24 cellular contexts compared by ENCODE assay signal in the genomic region with DNA sequence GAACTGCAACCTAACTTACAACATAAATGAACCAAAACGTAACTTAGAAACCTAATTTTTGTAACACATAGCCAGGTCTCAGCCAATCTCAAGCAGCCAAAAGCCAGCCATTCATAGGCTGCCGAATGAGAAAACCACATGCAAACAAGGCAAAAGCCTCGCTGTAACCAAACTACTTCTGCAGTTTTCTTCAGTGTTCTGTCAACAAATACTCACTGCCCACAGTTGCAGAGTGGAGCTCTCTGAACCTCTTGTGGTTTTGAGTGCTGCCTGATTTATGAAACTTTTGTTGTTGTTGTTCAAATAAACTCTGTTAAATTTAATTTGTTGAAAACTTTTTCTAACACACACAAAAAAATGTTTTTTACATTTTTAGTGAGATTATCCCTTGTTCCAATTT.
A peak's percentile ranks its signal among the peaks of the same experiment; 100 is the strongest.
DNase-seq lines count a peak whose midpoint lies in the region; ATAC-seq and TF ChIP-seq lines count a peak whose summit lies in the region.
"Had no signal": no experiment of that assay in that cellular context is flagged by ENCODE, and none has a peak within 500 bp of the region (broad histone marks: within the 10 kb centered on the region; RNA-seq: fewer than 3 reads in every experiment).

No MANE protein-coding gene starts in this region.

- H3K4me3 ChIP-seq in left lung (no peak overlapping the region), endodermal cell (ENCODE audit: low read length) (no peak overlapping the region)
- H3K4me3 ChIP-seq: GM23338, pancreas, right lobe of liver had no signal

- no peak overlapping the region for H3K4me3 Mint-ChIP-seq in endodermal cell
- H3K4me3 Mint-ChIP-seq: activated CD8-positive, alpha-beta T cell treated with anti-CD3 and anti-CD28 coated beads, Interleukin-2, amount 10 ng/mL, durations not matched to agents 7 days and 5 days; activated naive CD4-positive, alpha-beta T cell treated with anti-CD3 and anti-CD28 coated beads for 36 hours; GM23338; memory B cell; natural killer cell had no signal

- H3K36me3 Mint-ChIP-seq in endodermal cell (ENCODE audit: low read depth), result no peaks in the 10 kb centered on the region
- H3K36me3 Mint-ChIP-seq: memory B cell, natural killer cell had no signal

- no peaks in the 10 kb centered on the region for H3K27me3 ChIP-seq in left lung
- no peaks in the 10 kb centered on the region for H3K27me3 ChIP-seq in endodermal cell (ENCODE audit: control insufficient read depth, insufficient read depth, low read length, poor library complexity, severe bottlenecking)
- H3K27me3 ChIP-seq: pancreas, right lobe of liver had no signal

- peak; percentile 30 for DNase-seq in LHCN-M2 (ENCODE audit: low read depth)
- DNase-seq in left lung, result no peak
- no peak for DNase-seq in T1000 (lab: John Stamatoyannopoulos, UW)
- no peak for DNase-seq in HCEC 1CT
- DNase-seq in endodermal cell, result no peak
- DNase-seq: activated CD8-positive, alpha-beta T cell treated with anti-CD3 and anti-CD28 coated beads, Interleukin-2, amount 10 ng/mL, durations not matched to agents 7 days and 5 days; activated naive CD4-positive, alpha-beta T cell treated with anti-CD3 and anti-CD28 coated beads for 36 hours; activated T-cell treated with anti-CD3 and anti-CD28 coated beads, Interleukin-2, amount 50 U/mL, for 1 hour; caudate nucleus; dermis blood vessel endothelial cell; foreskin melanocyte; Kasumi-1; natural killer cell; NCI-H2107; NCI-H524; pancreas; right lobe of liver; stimulated activated CD4-positive, alpha-beta T cell treated with anti-CD3 and anti-CD28 coated beads, Interleukin-15, amount 100 ng/mL, for 24 hours had no signal

- no peaks in the 10 kb centered on the region for H3K27me3 Mint-ChIP-seq in endodermal cell (ENCODE audit: insufficient read depth)

- no peak overlapping the region for H3K9ac ChIP-seq in endodermal cell (ENCODE audit: extremely low read depth, low read length, poor library complexity, severe bottlenecking)

- TF ChIP-seq CTCF in left lung (IDR thresholded peaks at IDR 0.05) (no peak), endodermal cell (conservative IDR thresholded peaks at IDR 0.05) (no peak)

- ATAC-seq in GM18502 (IDR thresholded peaks at IDR 0.05; ENCODE audit: poor library complexity, unreplicated experiment), result peak; percentile 80
- peak; percentile 56 for ATAC-seq in GM21529 (IDR thresholded peaks at IDR 0.05; ENCODE audit: unreplicated experiment)
- peak; percentile 89 for ATAC-seq in left lung
- no peak for ATAC-seq in GM21737 (IDR thresholded peaks at IDR 0.05; ENCODE audit: unreplicated experiment)
- ATAC-seq: activated CD4-positive, CD25-positive, alpha-beta regulatory T cell treated with anti-CD3 and anti-CD28 coated beads, Interleukin-2, amount 50 U/mL, for 24 hours; activated CD8-positive, alpha-beta T cell treated with anti-CD3 and anti-CD28 coated beads, Interleukin-2, amount 10 ng/mL, durations not matched to agents 7 days and 5 days; GM23338; natural killer cell; pancreas; right lobe of liver had no signal

- H3K36me3 ChIP-seq in left lung, result no peaks in the 10 kb centered on the region
- H3K36me3 ChIP-seq in endodermal cell (ENCODE audit: control insufficient read depth, insufficient read depth, low read length), result no peaks in the 10 kb centered on the region
- H3K36me3 ChIP-seq: pancreas, right lobe of liver had no signal

- intact Hi-C loops in left lung (cut with DNase I), result no loop called here

- no peaks in the 10 kb centered on the region for H3K9me3 ChIP-seq in left lung
- no peaks in the 10 kb centered on the region for H3K9me3 ChIP-seq in endodermal cell (ENCODE audit: control insufficient read depth, low read length)
- H3K9me3 ChIP-seq: pancreas, right lobe of liver had no signal

- WGBS in endodermal cell (ENCODE audit: insufficient coverage in 1 of 2, insufficient read length in 1 of 2), 2 experiments, result 86 to 89% methylated on average over 3 of the region's 3 CpGs

- no peaks in the 10 kb centered on the region for H3K9me3 Mint-ChIP-seq in endodermal cell
- H3K9me3 Mint-ChIP-seq: activated naive CD4-positive, alpha-beta T cell treated with anti-CD3 and anti-CD28 coated beads for 36 hours; memory B cell had no signal

- H3K27ac Mint-ChIP-seq in endodermal cell, result no peak overlapping the region
- H3K27ac Mint-ChIP-seq: activated CD8-positive, alpha-beta T cell treated with anti-CD3 and anti-CD28 coated beads, Interleukin-2, amount 10 ng/mL, durations not matched to agents 7 days and 5 days; activated naive CD4-positive, alpha-beta T cell treated with anti-CD3 and anti-CD28 coated beads for 36 hours; GM23338; memory B cell; natural killer cell had no signal

- H3K27ac ChIP-seq in left lung (no peak overlapping the region), endodermal cell (ENCODE audit: low read depth, low read length) (no peak overlapping the region)
- H3K27ac ChIP-seq: pancreas, right lobe of liver had no signal

- H3K4me1 Mint-ChIP-seq in endodermal cell, result no peaks in the 10 kb centered on the region
- H3K4me1 Mint-ChIP-seq: GM23338, memory B cell, natural killer cell had no signal

- no peaks in the 10 kb centered on the region for H3K4me1 ChIP-seq in left lung
- no peaks in the 10 kb centered on the region for H3K4me1 ChIP-seq in endodermal cell (ENCODE audit: control insufficient read depth, insufficient read depth, low read length)
- H3K4me1 ChIP-seq: pancreas, right lobe of liver had no signal
